ENCODE assay signal across 17 cellular contexts in the genomic region with DNA sequence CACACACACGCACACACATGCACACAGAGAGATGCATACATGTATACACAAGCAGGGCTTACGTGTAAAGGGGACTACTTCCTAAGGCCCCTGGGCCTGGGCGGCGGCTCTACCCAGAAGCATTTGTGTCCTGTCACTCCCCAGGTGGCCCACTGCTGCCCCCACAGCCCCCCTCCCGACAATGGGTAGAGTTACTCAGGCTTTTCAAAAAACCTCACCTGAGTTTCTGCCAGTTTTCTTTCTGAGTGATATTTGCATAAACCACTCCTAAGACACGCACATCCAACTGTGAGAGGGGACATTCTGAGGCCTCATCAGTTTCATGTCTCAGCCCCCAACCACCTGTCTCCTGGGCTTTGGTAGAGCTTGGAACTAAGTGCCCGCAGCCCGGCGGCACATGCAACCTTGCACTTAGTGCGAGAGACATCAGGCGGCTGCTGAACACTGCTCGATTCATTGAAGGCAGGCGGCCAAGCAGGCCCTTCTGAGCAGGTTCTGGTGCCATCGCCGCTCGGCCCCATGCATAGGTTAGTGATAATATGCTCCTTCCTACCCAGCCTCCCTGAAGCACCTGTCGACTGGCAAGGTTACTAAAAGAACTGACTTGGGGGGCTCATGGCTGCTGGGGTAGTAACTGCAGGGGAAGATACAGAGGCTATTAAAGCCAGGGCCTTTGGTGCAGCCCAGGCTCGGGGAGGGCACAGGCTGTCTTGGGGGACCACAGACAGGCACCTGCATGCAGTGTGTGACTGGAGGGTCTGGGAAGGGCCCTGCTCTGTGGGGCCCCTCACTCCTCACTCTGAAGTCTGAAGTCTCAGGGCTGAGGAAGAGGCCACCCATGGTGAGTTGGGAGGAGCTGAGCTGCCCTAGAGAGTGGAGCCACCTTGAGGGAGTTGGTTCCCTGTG.
DNase-seq lines count a peak whose midpoint lies in the region; ATAC-seq and TF ChIP-seq lines count a peak whose summit lies in the region.
"Had no signal": no experiment of that assay in that cellular context is flagged by ENCODE, and none has a peak within 500 bp of the region (broad histone marks: within the 10 kb centered on the region; RNA-seq: fewer than 3 reads in every experiment).

No MANE protein-coding gene starts in this region.

- H3K4me3 ChIP-seq in coronary artery (no peak overlapping the region), testis (no peak overlapping the region)
- H3K4me3 ChIP-seq: ascending aorta, GM23248, thoracic aorta had no signal

- 95% methylated on average over 15 to 18 of the region's 18 CpGs for WGBS in testis, 2 donors

- intact Hi-C loops in testis (cut with DNase I; ENCODE audit: low total_unique reads), result no loop called here

- no peaks in the 10 kb centered on the region for H3K27me3 ChIP-seq in testis
- H3K27me3 ChIP-seq: ascending aorta had no signal

- DNase-seq in activated CD4-positive, CD25-positive, alpha-beta regulatory T cell treated with anti-CD3 and anti-CD28 coated beads, Interleukin-2, amount 50 U/mL, for 72 hours, result peak; percentile 19
- DNase-seq in coronary artery (ENCODE audit: low spot score) (peak; percentile 68), testis (peak; percentile 2), NCI-H2196 (lab: John Stamatoyannopoulos, UW; ENCODE audit: unreplicated experiment) (no peak), retina (no peak)
- DNase-seq: 8988T; DMS79; GM23248; hippocampal formation; naive B cell; NCI-H510A; stimulated activated CD4-positive, alpha-beta T cell treated with anti-CD3 and anti-CD28 coated beads, Interleukin-15, amount 100 ng/mL, for 24 hours had no signal

- no peaks in the 10 kb centered on the region for H3K4me1 ChIP-seq in testis
- H3K4me1 ChIP-seq: ascending aorta had no signal

- no peak for TF ChIP-seq POLR2A in testis (IDR thresholded peaks at IDR 0.05)

- H3K9me3 ChIP-seq in testis, result no peaks in the 10 kb centered on the region
- H3K9me3 ChIP-seq: ascending aorta, thoracic aorta had no signal

- H3K27ac ChIP-seq in coronary artery (no peak overlapping the region), testis (no peak overlapping the region)
- H3K27ac ChIP-seq: ascending aorta, GM23248, thoracic aorta had no signal

- no peaks in the 10 kb centered on the region for H3K36me3 ChIP-seq in testis (ENCODE audit: low read depth, missing control alignments)
- H3K36me3 ChIP-seq: ascending aorta, thoracic aorta had no signal

- TF ChIP-seq CTCF in coronary artery (IDR thresholded peaks at IDR 0.05) (no peak), testis (IDR thresholded peaks at IDR 0.05) (no peak)

- ATAC-seq in activated CD4-positive, CD25-positive, alpha-beta regulatory T cell treated with anti-CD3 and anti-CD28 coated beads, Interleukin-2, amount 50 U/mL, for 24 hours, result no peak
- ATAC-seq in HG03025 (IDR thresholded peaks at IDR 0.05; ENCODE audit: low FRiP score, unreplicated experiment), result peak; percentile 49
- ATAC-seq in HG03280 (IDR thresholded peaks at IDR 0.05; ENCODE audit: unreplicated experiment), result no peak

Comparison
In these comparisons a context has a peak if more than half of its experiments do, and no peak if none do; other contexts are left out.
1. DNase-seq: peak in activated CD4-positive, CD25-positive, alpha-beta regulatory T cell treated with anti-CD3 and anti-CD28 coated beads, Interleukin-2, amount 50 U/mL, for 72 hours (single experiment), coronary artery (single experiment) and testis (single experiment); none in NCI-H2196 (single experiment) and retina (single experiment).